In genomic region chr11:78786746-78787145, GRCh38 we compare ENCODE assay signal across 33 cellular contexts.
"Had no signal": no experiment of that assay in that cellular context is flagged by ENCODE, and none has a peak within 500 bp of the region (broad histone marks: within the 10 kb centered on the region; RNA-seq: fewer than 3 reads in every experiment).

No MANE protein-coding gene starts in this region.

- ATAC-seq: activated CD4-positive, CD25-positive, alpha-beta regulatory T cell treated with anti-CD3 and anti-CD28 coated beads, Interleukin-2, amount 50 U/mL, for 24 hours; activated CD8-positive, alpha-beta memory T cell treated with anti-CD3 and anti-CD28 coated beads, Interleukin-2, amount 10 ng/mL, durations not matched to agents 7 days and 5 days; activated CD8-positive, alpha-beta T cell treated with anti-CD3 and anti-CD28 coated beads, Interleukin-2, amount 10 ng/mL, durations not matched to agents 7 days and 5 days; activated naive CD8-positive, alpha-beta T cell treated with anti-CD3 and anti-CD28 coated beads, Interleukin-2, amount 50 U/mL, for 24 hours; foreskin keratinocyte; gastrocnemius medialis had no signal

- H3K36me3 ChIP-seq: adrenal gland, ascending aorta, breast epithelium, cardiac muscle cell, colonic mucosa, esophagus muscularis mucosa, gastrocnemius medialis had no signal

- H3K4me1 ChIP-seq: adrenal gland, ascending aorta, breast epithelium, colonic mucosa, gastrocnemius medialis had no signal

- H3K4me3 Mint-ChIP-seq: activated B cell treated with CpG ODN at 0.5 μM for 24 hours; activated CD4-positive, alpha-beta memory T cell treated with anti-CD3 and anti-CD28 coated beads for 36 hours; activated CD8-positive, alpha-beta memory T cell treated with anti-CD3 and anti-CD28 coated beads, Interleukin-2, amount 10 ng/mL, durations not matched to agents 7 days and 5 days; activated CD8-positive, alpha-beta T cell treated with anti-CD3 and anti-CD28 coated beads, Interleukin-2, amount 10 ng/mL, durations not matched to agents 7 days and 5 days; activated naive CD4-positive, alpha-beta T cell treated with anti-CD3 and anti-CD28 coated beads for 36 hours; activated naive CD4-positive, alpha-beta T cell treated with anti-CD3 and anti-CD28 coated beads, Interleukin-2, amount 50 U/mL, for 24 hours; activated naive CD8-positive, alpha-beta T cell treated with anti-CD3 and anti-CD28 coated beads for 36 hours; activated naive CD8-positive, alpha-beta T cell treated with anti-CD3 and anti-CD28 coated beads, Interleukin-2, amount 50 U/mL, for 24 hours; activated T-helper 1 cell treated with anti-CD3 and anti-CD28 coated beads, Interleukin-12 subunit alpha, Interleukin-12 subunit beta, Interleukin-2, Interleukin-4 antibody, amounts not matched to agents 30 ng/mL and 10 ng/mL and 1 ng/mL, durations not matched to agents 14 hours and 24 hours and 36 hours; brain; dendritic cell treated with granulocyte-macrophage colony-stimulating factor and Interleukin-4, amounts not matched to agents 40 ng/mL and 50 ng/mL, for 4 days had no signal

- H3K9me3 Mint-ChIP-seq: activated B cell treated with CpG ODN at 0.5 μM for 24 hours; activated CD4-positive, alpha-beta memory T cell treated with anti-CD3 and anti-CD28 coated beads for 36 hours; activated naive CD4-positive, alpha-beta T cell treated with anti-CD3 and anti-CD28 coated beads for 36 hours; activated naive CD4-positive, alpha-beta T cell treated with anti-CD3 and anti-CD28 coated beads, Interleukin-2, amount 50 U/mL, for 24 hours; activated naive CD8-positive, alpha-beta T cell treated with anti-CD3 and anti-CD28 coated beads for 36 hours; activated naive CD8-positive, alpha-beta T cell treated with anti-CD3 and anti-CD28 coated beads, Interleukin-2, amount 50 U/mL, for 24 hours; activated T-helper 1 cell treated with anti-CD3 and anti-CD28 coated beads, Interleukin-12 subunit alpha, Interleukin-12 subunit beta, Interleukin-2, Interleukin-4 antibody, amounts not matched to agents 30 ng/mL and 10 ng/mL and 1 ng/mL, durations not matched to agents 14 hours and 24 hours and 36 hours; activated T-helper 2 cell treated with anti-CD3 and anti-CD28 coated beads, Interferon-gamma antibody, Interleukin-2, Interleukin-4, amounts not matched to agents 10 μg/mL and 5 μg/mL and 100 μg/mL, durations not matched to agents 14 hours and 24 hours and 36 hours; dendritic cell treated with granulocyte-macrophage colony-stimulating factor and Interleukin-4, amounts not matched to agents 40 ng/mL and 50 ng/mL, for 4 days had no signal

- H3K27me3 ChIP-seq: adrenal gland, ascending aorta, breast epithelium, cardiac muscle cell, colonic mucosa, dorsolateral prefrontal cortex, esophagus muscularis mucosa, foreskin keratinocyte, gastrocnemius medialis had no signal

- H3K9me3 ChIP-seq: adrenal gland, ascending aorta, breast epithelium, colonic mucosa, esophagus muscularis mucosa, gastrocnemius medialis had no signal

- H3K27ac ChIP-seq: adrenal gland, ascending aorta, breast epithelium, cardiac muscle cell, colonic mucosa, dorsolateral prefrontal cortex, esophagus muscularis mucosa, foreskin keratinocyte, gastrocnemius medialis had no signal

- H3K4me3 ChIP-seq: adrenal gland, ascending aorta, breast epithelium, cardiac muscle cell, colonic mucosa, dorsolateral prefrontal cortex, esophagus muscularis mucosa, gastrocnemius medialis had no signal

- H3K27ac Mint-ChIP-seq: activated B cell treated with CpG ODN at 0.5 μM for 24 hours; activated CD4-positive, alpha-beta memory T cell treated with anti-CD3 and anti-CD28 coated beads for 36 hours; activated CD8-positive, alpha-beta memory T cell treated with anti-CD3 and anti-CD28 coated beads, Interleukin-2, amount 10 ng/mL, durations not matched to agents 7 days and 5 days; activated CD8-positive, alpha-beta T cell treated with anti-CD3 and anti-CD28 coated beads, Interleukin-2, amount 10 ng/mL, durations not matched to agents 7 days and 5 days; activated naive CD4-positive, alpha-beta T cell treated with anti-CD3 and anti-CD28 coated beads for 36 hours; activated naive CD4-positive, alpha-beta T cell treated with anti-CD3 and anti-CD28 coated beads, Interleukin-2, amount 50 U/mL, for 24 hours; activated naive CD8-positive, alpha-beta T cell treated with anti-CD3 and anti-CD28 coated beads for 36 hours; activated naive CD8-positive, alpha-beta T cell treated with anti-CD3 and anti-CD28 coated beads, Interleukin-2, amount 50 U/mL, for 24 hours; activated T-helper 1 cell treated with anti-CD3 and anti-CD28 coated beads, Interleukin-12 subunit alpha, Interleukin-12 subunit beta, Interleukin-2, Interleukin-4 antibody, amounts not matched to agents 30 ng/mL and 10 ng/mL and 1 ng/mL, durations not matched to agents 14 hours and 24 hours and 36 hours; activated T-helper 2 cell treated with anti-CD3 and anti-CD28 coated beads, Interferon-gamma antibody, Interleukin-2, Interleukin-4, amounts not matched to agents 10 μg/mL and 5 μg/mL and 100 μg/mL, durations not matched to agents 14 hours and 24 hours and 36 hours; dendritic cell treated with granulocyte-macrophage colony-stimulating factor and Interleukin-4, amounts not matched to agents 40 ng/mL and 50 ng/mL, for 4 days had no signal

- H3K4me1 Mint-ChIP-seq: activated B cell treated with CpG ODN at 0.5 μM for 24 hours; activated CD8-positive, alpha-beta memory T cell treated with anti-CD3 and anti-CD28 coated beads, Interleukin-2, amount 10 ng/mL, durations not matched to agents 7 days and 5 days; activated naive CD4-positive, alpha-beta T cell treated with anti-CD3 and anti-CD28 coated beads, Interleukin-2, amount 50 U/mL, for 24 hours; activated naive CD8-positive, alpha-beta T cell treated with anti-CD3 and anti-CD28 coated beads for 36 hours; activated naive CD8-positive, alpha-beta T cell treated with anti-CD3 and anti-CD28 coated beads, Interleukin-2, amount 50 U/mL, for 24 hours had no signal

- H3K27me3 Mint-ChIP-seq: brain had no signal

- DNase-seq: activated B cell treated with CpG ODN at 0.5 μM for 24 hours; activated CD4-positive, alpha-beta memory T cell treated with anti-CD3 and anti-CD28 coated beads for 36 hours; activated CD4-positive, alpha-beta T cell treated with anti-CD3 and anti-CD28 coated beads for 48 hours; activated CD4-positive, alpha-beta T cell treated with anti-CD3 and anti-CD28 coated beads, Interleukin-2, amount 50 U/mL, for 1 hour; activated CD8-positive, alpha-beta memory T cell treated with anti-CD3 and anti-CD28 coated beads, Interleukin-2, amount 10 ng/mL, durations not matched to agents 7 days and 5 days; activated CD8-positive, alpha-beta memory T cell treated with anti-CD3 and anti-CD28 coated beads, Interleukin-2, amount 50 U/mL, for 4 hours; activated CD8-positive, alpha-beta T cell treated with anti-CD3 and anti-CD28 coated beads, Interleukin-2, amount 10 ng/mL, durations not matched to agents 7 days and 5 days; activated effector memory CD4-positive, alpha-beta T cell treated with anti-CD3 and anti-CD28 coated beads, Interleukin-2, amount 50 U/mL, for 16 hours; activated naive CD4-positive, alpha-beta T cell treated with anti-CD3 and anti-CD28 coated beads for 36 hours; activated naive CD8-positive, alpha-beta T cell treated with anti-CD3 and anti-CD28 coated beads for 36 hours; activated naive CD8-positive, alpha-beta T cell treated with anti-CD3 and anti-CD28 coated beads, Interleukin-2, amount 50 U/mL, for 24 hours; activated T-cell treated with anti-CD3 and anti-CD28 coated beads, Interleukin-2, amount 50 U/mL, for 1 hour; activated T-cell treated with anti-CD3 and anti-CD28 coated beads, Interleukin-2, amount 50 U/mL, for 48 hours; adrenal gland; central memory CD4-positive, alpha-beta T cell; cerebellar nuclear complex; colonic mucosa; dorsolateral prefrontal cortex; effector memory CD4-positive, alpha-beta T cell; erythroblast; foreskin keratinocyte; gastrocnemius medialis; T-helper 2 cell had no signal

- H3K36me3 Mint-ChIP-seq: activated CD4-positive, alpha-beta memory T cell treated with anti-CD3 and anti-CD28 coated beads for 36 hours; activated CD8-positive, alpha-beta memory T cell treated with anti-CD3 and anti-CD28 coated beads, Interleukin-2, amount 10 ng/mL, durations not matched to agents 7 days and 5 days; activated naive CD4-positive, alpha-beta T cell treated with anti-CD3 and anti-CD28 coated beads, Interleukin-2, amount 50 U/mL, for 24 hours; activated naive CD8-positive, alpha-beta T cell treated with anti-CD3 and anti-CD28 coated beads for 36 hours had no signal
